In genomic region chr4:48779095-48779997, GRCh38 we compare ENCODE assay signal across 8 cellular contexts. TPM values are rescaled to one million over a fixed set of nuclear protein-coding genes. Genes with fewer than 3 reads are reported as not detected.
DNase-seq lines count a peak whose midpoint lies in the region; ATAC-seq and TF ChIP-seq lines count a peak whose summit lies in the region.

No MANE protein-coding gene starts in this region.

- H3K36me3 ChIP-seq in esophagus muscularis mucosa (no peaks in the 10 kb centered on the region), muscle layer of duodenum (ENCODE audit: control insufficient read depth in 1 of 2, insufficient read depth in 2 of 2, low read length in 2 of 2) (peaks cover 0 to 6% of the 10 kb centered on the region in 2 donors)

- no peak for TF ChIP-seq EP300 in esophagus muscularis mucosa (IDR thresholded peaks at IDR 0.05)

- H3K9me3 ChIP-seq in esophagus muscularis mucosa (no peaks in the 10 kb centered on the region), muscle layer of duodenum (ENCODE audit: control insufficient read depth in 1 of 2, low read length in 2 of 2) (no peaks in the 10 kb centered on the region)

- intact Hi-C loops in esophagus muscularis mucosa (cut with DNase I): loop anchor here (5.0 to 10.0 kb wide), 3 partner anchors 125 to 437 kb away; partner anchors contain the start of gene SLAIN2

- H3K4me3 ChIP-seq in AG09309 (ENCODE audit: control insufficient read depth, low read depth, low read length) (peak overlapping the region; percentile 75), esophagus muscularis mucosa (peak overlapping the region; percentile 82 to 98 (median 93)), muscle layer of duodenum (ENCODE audit: low read depth in 1 of 2, low read length in 2 of 2) (peak overlapping the region; percentile 94 to 97)

- TF ChIP-seq POLR2A in esophagus muscularis mucosa (IDR thresholded peaks at IDR 0.05; ENCODE audit: low read depth): no peak

- peaks cover 49% of the 10 kb centered on the region for H3K4me1 Mint-ChIP-seq in activated T-cell treated with anti-CD3 and anti-CD28 coated beads, Interleukin-2, amount 50 U/mL, for 4 hours (ENCODE audit: low read depth)

- H3K4me1 ChIP-seq in esophagus muscularis mucosa: peaks cover 31 to 51% (median 50%) of the 10 kb centered on the region in 4 donors
- peaks cover 13 to 44% of the 10 kb centered on the region in 2 donors for H3K4me1 ChIP-seq in muscle layer of duodenum (ENCODE audit: control insufficient read depth in 1 of 2, insufficient read depth in 2 of 2, low read length in 2 of 2)

- H3K27me3 Mint-ChIP-seq in activated T-cell treated with anti-CD3 and anti-CD28 coated beads, Interleukin-2, amount 50 U/mL, for 4 hours (ENCODE audit: low read depth): no peaks in the 10 kb centered on the region

- H3K27ac ChIP-seq in esophagus muscularis mucosa (replicated peaks in 1 of 4) (peak overlapping the region; percentile 93 to 98 (median 96)), muscle layer of duodenum (ENCODE audit: low read length) (peak overlapping the region; percentile 90)

- TF ChIP-seq CTCF in AG09309 (IDR thresholded peaks at IDR 0.05; ENCODE audit: control insufficient read depth, insufficient read depth, low read depth, low read length, missing control alignments) (no peak), esophagus muscularis mucosa (IDR thresholded peaks at IDR 0.05) (no peak)

- H3K27me3 ChIP-seq in esophagus muscularis mucosa (no peaks in the 10 kb centered on the region), muscle layer of duodenum (ENCODE audit: low read depth, low read length) (no peaks in the 10 kb centered on the region)

- H3K36me3 Mint-ChIP-seq in activated T-cell treated with anti-CD3 and anti-CD28 coated beads, Interleukin-2, amount 50 U/mL, for 4 hours (ENCODE audit: insufficient read depth): no peaks in the 10 kb centered on the region

- ATAC-seq in GM18519 (IDR thresholded peaks at IDR 0.05; ENCODE audit: low FRiP score, unreplicated experiment) (peak; percentile 37), HG03039 (IDR thresholded peaks at IDR 0.05; ENCODE audit: unreplicated experiment) (peak; percentile 35)
- ATAC-seq in activated T-cell treated with anti-CD3 and anti-CD28 coated beads, Interleukin-2, amount 50 U/mL, for 4 hours: peak; percentile 26 to 29

- WGBS in esophagus muscularis mucosa: 0% methylated on average over 6 of the region's 108 CpGs

- H3K9me3 Mint-ChIP-seq in activated T-cell treated with anti-CD3 and anti-CD28 coated beads, Interleukin-2, amount 50 U/mL, for 4 hours: no peaks in the 10 kb centered on the region

- no peak for DNase-seq in AG09309 (ENCODE audit: low read depth)
- DNase-seq in NOMO-1 treated with DMSO at 0.1 percent for 48 hours (lab: John Stamatoyannopoulos, UW; ENCODE audit: unreplicated experiment): peak; percentile 61
- peak; percentile 56 for DNase-seq in activated T-cell treated with anti-CD3 and anti-CD28 coated beads, Interleukin-2, amount 50 U/mL, for 4 hours
- DNase-seq in esophagus muscularis mucosa (ENCODE audit: extremely low spot score): no peak
- DNase-seq in stimulated activated CD8-positive, alpha-beta memory T cell treated with anti-CD3 and anti-CD28 coated beads, Interleukin-7, amount 100 ng/mL, for 4 hours (ENCODE audit: low read depth in 2 of 2): peak; percentile 16 to 61

- peak overlapping the region; percentile 89 for H3K4me3 Mint-ChIP-seq in activated T-cell treated with anti-CD3 and anti-CD28 coated beads, Interleukin-2, amount 50 U/mL, for 4 hours

RNA-seq across cellular contexts. Expression of gene FRYL, which starts 0.7 kb away (rescaled TPM):
- total RNA-seq in activated T-cell treated with anti-CD3 and anti-CD28 coated beads, Interleukin-2, amount 50 U/mL, for 4 hours: 10 to 100 TPM; 45.1 to 47.2 (median 46.7) TPM
- total RNA-seq in esophagus muscularis mucosa: 10 to 100 TPM; 46.0 to 66.5 (median 55.8) TPM

RNA-seq across cellular contexts. Expression of gene OCIAD1, which starts 51.5 kb away (rescaled TPM):
- total RNA-seq in activated T-cell treated with anti-CD3 and anti-CD28 coated beads, Interleukin-2, amount 50 U/mL, for 4 hours: 100 to 1,000 TPM; 106 to 120 (median 116) TPM
- 10 to 100 TPM; 73.7 to 95.8 (median 78.9) TPM for total RNA-seq in esophagus muscularis mucosa

Comparison
In these comparisons a context has a peak if more than half of its experiments do, and no peak if none do; other contexts are left out.
1. DNase-seq: peak in NOMO-1 treated with DMSO at 0.1 percent for 48 hours (single experiment), activated T-cell treated with anti-CD3 and anti-CD28 coated beads, Interleukin-2, amount 50 U/mL, for 4 hours (single experiment) and stimulated activated CD8-positive, alpha-beta memory T cell treated with anti-CD3 and anti-CD28 coated beads, Interleukin-7, amount 100 ng/mL, for 4 hours (2 of 2); none in AG09309 (single experiment) and esophagus muscularis mucosa (single experiment).
2. Peak in every context shown above with its lines, with median percentiles within 50 percentile points of each other: H3K4me3 ChIP-seq and ATAC-seq.